Comparison of ENCODE assay signal across 1 cellular context in the genomic region with DNA sequence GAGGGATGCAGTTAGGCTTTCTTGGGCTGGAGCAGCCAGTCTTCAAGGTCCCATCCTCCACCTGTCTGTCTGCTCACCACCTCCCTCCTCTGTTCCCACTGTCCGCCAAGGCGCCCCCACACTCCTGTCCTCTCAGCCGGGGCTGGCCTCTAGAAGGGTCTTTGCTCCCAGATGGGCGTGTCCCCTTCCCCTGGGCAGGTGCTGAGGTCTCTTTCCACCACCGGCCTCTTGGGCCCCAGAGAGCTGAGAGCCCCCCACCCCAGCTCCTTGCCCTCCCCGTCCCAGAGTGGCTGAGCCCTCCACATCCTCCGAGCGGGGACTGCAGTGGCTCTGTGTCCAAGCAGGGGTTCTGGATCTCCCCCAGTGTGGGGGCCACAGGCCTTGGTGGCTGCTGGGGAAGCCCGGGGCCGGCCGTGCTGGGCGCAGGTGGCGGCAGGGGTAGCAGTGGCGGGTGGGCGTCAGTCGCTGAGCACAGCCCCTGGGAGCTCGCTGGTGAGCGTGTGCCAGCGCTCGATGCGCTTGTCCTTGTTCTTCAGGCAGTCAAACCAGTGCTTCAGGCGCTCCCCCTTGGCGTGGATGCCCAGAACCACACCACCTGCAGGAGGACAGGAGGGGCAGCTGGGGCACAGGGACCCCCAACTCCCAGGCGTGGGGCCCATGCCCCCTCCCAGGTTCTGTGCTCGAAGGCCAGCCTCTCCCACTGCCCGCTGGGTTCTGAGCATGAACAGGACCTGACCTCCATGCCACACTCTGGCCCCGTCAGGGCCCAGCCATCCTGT.
TF ChIP-seq lines count a peak whose summit lies in the region.

No MANE protein-coding gene starts in this region.

TF ChIP-seq in GM23338, 12 proteins besides CTCF, POLR2A, EP300 and RAD21 (continued from another document):
- TF ChIP-seq, protein P1, sequence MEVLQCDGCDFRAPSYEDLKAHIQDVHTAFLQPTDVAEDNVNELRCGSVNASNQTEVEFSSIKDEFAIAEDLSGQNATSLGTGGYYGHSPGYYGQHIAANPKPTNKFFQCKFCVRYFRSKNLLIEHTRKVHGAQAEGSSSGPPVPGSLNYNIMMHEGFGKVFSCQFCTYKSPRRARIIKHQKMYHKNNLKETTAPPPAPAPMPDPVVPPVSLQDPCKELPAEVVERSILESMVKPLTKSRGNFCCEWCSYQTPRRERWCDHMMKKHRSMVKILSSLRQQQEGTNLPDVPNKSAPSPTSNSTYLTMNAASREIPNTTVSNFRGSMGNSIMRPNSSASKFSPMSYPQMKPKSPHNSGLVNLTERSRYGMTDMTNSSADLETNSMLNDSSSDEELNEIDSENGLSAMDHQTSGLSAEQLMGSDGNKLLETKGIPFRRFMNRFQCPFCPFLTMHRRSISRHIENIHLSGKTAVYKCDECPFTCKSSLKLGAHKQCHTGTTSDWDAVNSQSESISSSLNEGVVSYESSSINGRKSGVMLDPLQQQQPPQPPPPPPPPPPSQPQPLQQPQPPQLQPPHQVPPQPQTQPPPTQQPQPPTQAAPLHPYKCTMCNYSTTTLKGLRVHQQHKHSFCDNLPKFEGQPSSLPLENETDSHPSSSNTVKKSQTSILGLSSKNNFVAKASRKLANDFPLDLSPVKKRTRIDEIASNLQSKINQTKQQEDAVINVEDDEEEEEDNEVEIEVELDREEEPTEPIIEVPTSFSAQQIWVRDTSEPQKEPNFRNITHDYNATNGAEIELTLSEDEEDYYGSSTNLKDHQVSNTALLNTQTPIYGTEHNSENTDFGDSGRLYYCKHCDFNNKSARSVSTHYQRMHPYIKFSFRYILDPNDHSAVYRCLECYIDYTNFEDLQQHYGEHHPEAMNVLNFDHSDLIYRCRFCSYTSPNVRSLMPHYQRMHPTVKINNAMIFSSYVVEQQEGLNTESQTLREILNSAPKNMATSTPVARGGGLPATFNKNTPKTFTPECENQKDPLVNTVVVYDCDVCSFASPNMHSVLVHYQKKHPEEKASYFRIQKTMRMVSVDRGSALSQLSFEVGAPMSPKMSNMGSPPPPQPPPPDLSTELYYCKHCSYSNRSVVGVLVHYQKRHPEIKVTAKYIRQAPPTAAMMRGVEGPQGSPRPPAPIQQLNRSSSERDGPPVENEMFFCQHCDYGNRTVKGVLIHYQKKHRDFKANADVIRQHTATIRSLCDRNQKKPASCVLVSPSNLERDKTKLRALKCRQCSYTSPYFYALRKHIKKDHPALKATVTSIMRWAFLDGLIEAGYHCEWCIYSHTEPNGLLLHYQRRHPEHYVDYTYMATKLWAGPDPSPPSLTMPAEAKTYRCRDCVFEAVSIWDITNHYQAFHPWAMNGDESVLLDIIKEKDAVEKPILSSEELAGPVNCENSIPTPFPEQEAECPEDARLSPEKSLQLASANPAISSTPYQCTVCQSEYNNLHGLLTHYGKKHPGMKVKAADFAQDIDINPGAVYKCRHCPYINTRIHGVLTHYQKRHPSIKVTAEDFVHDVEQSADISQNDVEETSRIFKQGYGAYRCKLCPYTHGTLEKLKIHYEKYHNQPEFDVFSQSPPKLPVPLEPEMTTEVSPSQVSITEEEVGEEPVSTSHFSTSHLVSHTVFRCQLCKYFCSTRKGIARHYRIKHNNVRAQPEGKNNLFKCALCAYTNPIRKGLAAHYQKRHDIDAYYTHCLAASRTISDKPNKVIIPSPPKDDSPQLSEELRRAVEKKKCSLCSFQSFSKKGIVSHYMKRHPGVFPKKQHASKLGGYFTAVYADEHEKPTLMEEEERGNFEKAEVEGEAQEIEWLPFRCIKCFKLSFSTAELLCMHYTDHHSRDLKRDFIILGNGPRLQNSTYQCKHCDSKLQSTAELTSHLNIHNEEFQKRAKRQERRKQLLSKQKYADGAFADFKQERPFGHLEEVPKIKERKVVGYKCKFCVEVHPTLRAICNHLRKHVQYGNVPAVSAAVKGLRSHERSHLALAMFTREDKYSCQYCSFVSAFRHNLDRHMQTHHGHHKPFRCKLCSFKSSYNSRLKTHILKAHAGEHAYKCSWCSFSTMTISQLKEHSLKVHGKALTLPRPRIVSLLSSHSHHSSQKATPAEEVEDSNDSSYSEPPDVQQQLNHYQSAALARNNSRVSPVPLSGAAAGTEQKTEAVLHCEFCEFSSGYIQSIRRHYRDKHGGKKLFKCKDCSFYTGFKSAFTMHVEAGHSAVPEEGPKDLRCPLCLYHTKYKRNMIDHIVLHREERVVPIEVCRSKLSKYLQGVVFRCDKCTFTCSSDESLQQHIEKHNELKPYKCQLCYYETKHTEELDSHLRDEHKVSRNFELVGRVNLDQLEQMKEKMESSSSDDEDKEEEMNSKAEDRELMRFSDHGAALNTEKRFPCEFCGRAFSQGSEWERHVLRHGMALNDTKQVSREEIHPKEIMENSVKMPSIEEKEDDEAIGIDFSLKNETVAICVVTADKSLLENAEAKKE (CRISPR knock-in tag; IDR thresholded peaks at IDR 0.05), result no peak
- no peak for TF ChIP-seq ZNF331 (CRISPR knock-in tag; IDR thresholded peaks at IDR 0.05; ENCODE audit: low read depth)
- TF ChIP-seq ETS1 (IDR thresholded peaks at IDR 0.05), result no peak
- no peak for TF ChIP-seq EZH2 (IDR thresholded peaks at IDR 0.05; ENCODE audit: low read depth, unreplicated experiment)
